In genomic region chr19:34359954-34360315, GRCh38 we compare ENCODE assay signal across 8 cellular contexts. TPM values are rescaled to one million over a fixed set of nuclear protein-coding genes. Genes with fewer than 3 reads are reported as not detected.
DNase-seq lines count a peak whose midpoint lies in the region; ATAC-seq and TF ChIP-seq lines count a peak whose summit lies in the region.

No MANE protein-coding gene starts in this region.

- peaks cover 66% of the 10 kb centered on the region for H3K4me1 ChIP-seq in BLaER1

- H3K27me3 ChIP-seq in BLaER1: no peaks in the 10 kb centered on the region
- H3K27me3 ChIP-seq in neural cell (ENCODE audit: insufficient read depth, low read depth, low read length): no peaks in the 10 kb centered on the region

- no peaks in the 10 kb centered on the region for H3F3A ChIP-seq in neural cell (ENCODE audit: insufficient read depth, low read length, poor library complexity, severe bottlenecking)

- TF ChIP-seq EP300 in neural cell (conservative IDR thresholded peaks at IDR 0.05; ENCODE audit: poor library complexity, severe bottlenecking): no peak

- DNase-seq in LNCaP clone FGC (ENCODE audit: low read depth) (no peak), coronary artery (ENCODE audit: low spot score) (no peak), NCI-H2107 treated with DMSO at 0.1 percent for 48 hours (lab: John Stamatoyannopoulos, UW; ENCODE audit: unreplicated experiment) (no peak), MV-4-11 (lab: John Stamatoyannopoulos, UW) (no peak), CD1c-positive myeloid dendritic cell (ENCODE audit: extremely low spot score) (no peak)

- no peaks in the 10 kb centered on the region for H4K20me1 ChIP-seq in BLaER1
- no peaks in the 10 kb centered on the region for H4K20me1 ChIP-seq in neural cell (ENCODE audit: insufficient read depth)

- H3K27ac ChIP-seq in BLaER1 (peak overlapping the region; percentile 46; the same call in 1 of the 2 replicates), coronary artery (peak overlapping the region; percentile 65 to 90), neural cell (ENCODE audit: low read length) (no peak overlapping the region)

- TF ChIP-seq CTCF in LNCaP clone FGC (IDR thresholded peaks at IDR 0.05; ENCODE audit: control insufficient read depth, extremely low read depth, insufficient read depth): no peak
- no peak for TF ChIP-seq CTCF in coronary artery (IDR thresholded peaks at IDR 0.05)
- TF ChIP-seq CTCF in neural cell (IDR thresholded peaks at IDR 0.05; ENCODE audit: poor library complexity, severe bottlenecking): no peak

- H3K4me3 ChIP-seq in BLaER1 (peak overlapping the region; percentile 63; the same call in 1 of the 2 replicates), LNCaP clone FGC (ENCODE audit: low read depth, low read length) (peak overlapping the region; percentile 50), coronary artery (peak overlapping the region; percentile 72), neural cell (ENCODE audit: low read length) (peak overlapping the region; percentile 57)

- H3K36me3 ChIP-seq in BLaER1: peaks cover 8% of the 10 kb centered on the region; the same call in 1 of the 2 replicates
- H3K36me3 ChIP-seq in neural cell (ENCODE audit: insufficient read depth, low read length): no peaks in the 10 kb centered on the region

- no peak for ATAC-seq in HG02970 (IDR thresholded peaks at IDR 0.05; ENCODE audit: low FRiP score, unreplicated experiment)

- H3K9me3 ChIP-seq in BLaER1 (no peaks in the 10 kb centered on the region), neural cell (ENCODE audit: low read length) (no peaks in the 10 kb centered on the region)

- H3K79me2 ChIP-seq in neural cell (replicated peaks; ENCODE audit: insufficient read depth, low read length): no peaks in the 10 kb centered on the region

- no peaks in the 10 kb centered on the region for H3K9me2 ChIP-seq in neural cell (ENCODE audit: insufficient read depth, low read length)

- no peak for TF ChIP-seq RAD21 in neural cell (conservative IDR thresholded peaks at IDR 0.05)

- H3K4me2 ChIP-seq in BLaER1: peak overlapping the region; percentile 83
- no peak overlapping the region for H3K4me2 ChIP-seq in neural cell (ENCODE audit: low read length)

- no peak overlapping the region for H2AFZ ChIP-seq in neural cell (ENCODE audit: low read depth, low read length)

- H3K9ac ChIP-seq in BLaER1 (no peak overlapping the region), neural cell (ENCODE audit: low read length) (no peak overlapping the region)

TF ChIP-seq in neural cell, 6 proteins besides CTCF, POLR2A, EP300 and RAD21:
- TF ChIP-seq TAF1 (IDR thresholded peaks at IDR 0.05; ENCODE audit: low read depth) (no peak), EZH2 (IDR thresholded peaks at IDR 0.05; ENCODE audit: borderline replicate concordance, insufficient read depth, low read length, poor library complexity, severe bottlenecking) (no peak), MXI1 (conservative IDR thresholded peaks at IDR 0.05; ENCODE audit: poor library complexity, severe bottlenecking) (no peak), REST (IDR thresholded peaks at IDR 0.05; ENCODE audit: borderline replicate concordance) (no peak), POLR2AphosphoS5 (IDR thresholded peaks at IDR 0.05) (no peak), SMC3 (conservative IDR thresholded peaks at IDR 0.05; ENCODE audit: poor library complexity) (no peak)

RNA-seq across cellular contexts. Expression of gene GPI, which starts 5.1 kb away (rescaled TPM):
- polyA plus RNA-seq in neural cell: 113 and 124 TPM in 2 replicates
- polyA minus RNA-seq in neural cell: 137 and 144 TPM in 2 replicates

RNA-seq across cellular contexts. Expression of gene PDCD2L, which starts 44.3 kb away (rescaled TPM):
- 47.5 and 75.2 TPM in 2 replicates for polyA plus RNA-seq in neural cell
- polyA minus RNA-seq in neural cell: 19.7 and 23.5 TPM in 2 replicates
